ENCODE assay signal across 14 cellular contexts in the genomic region with DNA sequence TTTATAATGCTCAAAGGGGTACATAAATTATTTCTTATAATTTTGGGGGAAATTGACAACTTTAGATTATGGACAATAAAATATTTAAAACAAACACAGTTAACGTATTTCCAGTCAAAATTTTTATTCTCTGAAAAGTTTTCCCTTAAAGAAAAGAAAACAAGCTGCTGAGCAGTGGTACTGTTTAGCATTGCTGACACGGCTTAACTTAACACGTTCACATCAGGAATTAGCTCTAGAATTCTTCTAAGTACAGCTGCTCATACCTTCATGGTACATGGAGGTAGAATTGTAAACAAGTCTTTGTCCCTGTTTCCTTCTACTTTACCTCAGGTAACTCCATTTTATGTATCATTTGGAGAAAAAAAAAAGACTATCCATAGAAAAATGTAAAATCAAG. TPM values are rescaled to one million over a fixed set of nuclear protein-coding genes. Genes with fewer than 3 reads are reported as not detected.
DNase-seq lines count a peak whose midpoint lies in the region; TF ChIP-seq lines count a peak whose summit lies in the region.
"Had no signal": no experiment of that assay in that cellular context is flagged by ENCODE, and none has a peak within 500 bp of the region (broad histone marks: within the 10 kb centered on the region; RNA-seq: fewer than 3 reads in every experiment).

No MANE protein-coding gene starts in this region.

- H3K27ac ChIP-seq in VCaP, result peak overlapping the region; percentile 85
- H3K27ac ChIP-seq: 22Rv1, C4-2B, GM23248 had no signal

- TF ChIP-seq CTCF in VCaP (conservative IDR thresholded peaks at IDR 0.05), result no peak

- DNase-seq in NCI-H82 (lab: John Stamatoyannopoulos, UW) (peak; percentile 51), NCI-H82 treated with DMSO at 0.1 percent for 48 hours (lab: John Stamatoyannopoulos, UW; ENCODE audit: unreplicated experiment) (no peak), DMS53 (lab: John Stamatoyannopoulos, UW) (peak; percentile 65), renal cortical epithelial cell (ENCODE audit: low read depth) (peak; percentile 22), AML-193 (lab: John Stamatoyannopoulos, UW) (no peak), DMS114 treated with DMSO at 0.1 percent for 48 hours (lab: John Stamatoyannopoulos, UW; ENCODE audit: unreplicated experiment) (no peak), ureter (ENCODE audit: low spot score) (no peak)
- DNase-seq: CD4-positive, alpha-beta memory T cell; GM23248 had no signal

RNA-seq across cellular contexts. Expression of gene SLC38A11, which starts 2.0 kb away (rescaled TPM):
- 0.69 and 1.2 TPM in 2 replicates for total RNA-seq in renal cortical epithelial cell
- 2.4 TPM for total RNA-seq in ureter
- total RNA-seq: CD4-positive, alpha-beta memory T cell; Daoy; GM12878; GM23248 had no signal

Comparison
In these comparisons a context has a peak if more than half of its experiments do, and no peak if none do; other contexts are left out.
1. DNase-seq: peak in NCI-H82 (single experiment), DMS53 (single experiment) and renal cortical epithelial cell (single experiment); none in NCI-H82 treated with DMSO at 0.1 percent for 48 hours (single experiment), AML-193 (0 of 2), DMS114 treated with DMSO at 0.1 percent for 48 hours (single experiment) and ureter (single experiment).